ENCODE assay signal across 8 cellular contexts in genomic region chr16:68760671-68761275, GRCh38. TPM values are rescaled to one million over a fixed set of nuclear protein-coding genes. Genes with fewer than 3 reads are reported as not detected.
DNase-seq lines count a peak whose midpoint lies in the region; ATAC-seq and TF ChIP-seq lines count a peak whose summit lies in the region.

No MANE protein-coding gene starts in this region.

- ATAC-seq in HG02943 (IDR thresholded peaks at IDR 0.05; ENCODE audit: low read depth, unreplicated experiment) = peak; percentile 48
- peak; percentile 73 for ATAC-seq in RWPE2 (ENCODE audit: low read depth)
- ATAC-seq in esophagus mucosa = peak; percentile 74

- TF ChIP-seq CTCF in RWPE2 (IDR thresholded peaks at IDR 0.05; ENCODE audit: poor library complexity, severe bottlenecking) = no peak
- TF ChIP-seq CTCF in ovary (IDR thresholded peaks at IDR 0.05) = no peak

- H3K27ac ChIP-seq in RWPE2 (ENCODE audit: poor library complexity, severe bottlenecking) (peak overlapping the region; percentile 99), ovary (no peak overlapping the region)

- H3K4me1 ChIP-seq in RWPE2 (ENCODE audit: insufficient read depth, poor library complexity, severe bottlenecking) (peaks cover 49% of the 10 kb centered on the region), ovary (ENCODE audit: insufficient read depth) (no peaks in the 10 kb centered on the region)

- no peaks in the 10 kb centered on the region for H3K9me3 ChIP-seq in RWPE2 (ENCODE audit: severe bottlenecking)
- no peaks in the 10 kb centered on the region for H3K9me3 ChIP-seq in ovary

- intact Hi-C loops in ovary (cut with DNase I) = no loop called here

- TF ChIP-seq EP300 in ovary (IDR thresholded peaks at IDR 0.05) = no peak

- H3K36me3 ChIP-seq in RWPE2 (ENCODE audit: low read depth) (peaks cover 66% of the 10 kb centered on the region), ovary (no peaks in the 10 kb centered on the region)

- peak; percentile 7 to 28 for DNase-seq in activated CD4-positive, alpha-beta T cell treated with anti-CD3 and anti-CD28 coated beads for 4 hours
- DNase-seq in activated CD4-positive, alpha-beta T cell treated with anti-CD3 and anti-CD28 coated beads for 1 hour = no peak
- DNase-seq in RWPE2 (ENCODE audit: low spot score) = peak; percentile 87
- DNase-seq in stimulated activated CD4-positive, alpha-beta T cell treated with anti-CD3 and anti-CD28 coated beads, Interleukin-2, amount 100 ng/mL, for 48 hours = peak; percentile 43 to 55
- DNase-seq in ovary = no peak
- no peak for DNase-seq in NCI-H82 treated with DMSO at 0.1 percent for 48 hours (lab: John Stamatoyannopoulos, UW; ENCODE audit: unreplicated experiment)

- 63 to 72% (median 72%) methylated on average over 8 of the region's 8 CpGs for WGBS in ovary, 3 donors

- H3K27me3 ChIP-seq in RWPE2 (ENCODE audit: insufficient read depth, poor library complexity, severe bottlenecking) (no peaks in the 10 kb centered on the region), ovary (no peaks in the 10 kb centered on the region)

- H3K4me3 ChIP-seq in RWPE2 (ENCODE audit: severe bottlenecking) (no peak overlapping the region), ovary (no peak overlapping the region)

- TF ChIP-seq POLR2A in ovary (IDR thresholded peaks at IDR 0.05) = no peak

RNA-seq across cellular contexts. Expression of gene CDH1, which starts 23.7 kb away (rescaled TPM):
- total RNA-seq in esophagus mucosa (334 TPM), ovary (100 to 1,000 TPM in 1 of 7 donors, 10 to 100 TPM in 2, 1 to 10 TPM in 4; 1.1 to 118 (median 9.1) TPM)
- 10 to 100 TPM in 1 of 2 donors, 1 to 10 TPM in 1; 1.1 to 10.5 TPM for polyA plus RNA-seq in ovary

Comparison
In these comparisons a context has a peak if more than half of its experiments do, and no peak if none do; other contexts are left out.
1. DNase-seq: peak in activated CD4-positive, alpha-beta T cell treated with anti-CD3 and anti-CD28 coated beads for 4 hours (2 of 2), RWPE2 (single experiment) and stimulated activated CD4-positive, alpha-beta T cell treated with anti-CD3 and anti-CD28 coated beads, Interleukin-2, amount 100 ng/mL, for 48 hours (2 of 2); none in activated CD4-positive, alpha-beta T cell treated with anti-CD3 and anti-CD28 coated beads for 1 hour (single experiment), ovary (0 of 5) and NCI-H82 treated with DMSO at 0.1 percent for 48 hours (single experiment).
2. Peak in every context shown above with its lines, with median percentiles within 50 percentile points of each other: ATAC-seq.